Comparison of ENCODE assay signal across 32 cellular contexts in genomic region chr17:42047343-42047742, GRCh38. TPM values are rescaled to one million over a fixed set of nuclear protein-coding genes. Genes with fewer than 3 reads are reported as not detected.
"Had no signal": no experiment of that assay in that cellular context is flagged by ENCODE, and none has a peak within 500 bp of the region (broad histone marks: within the 10 kb centered on the region; RNA-seq: fewer than 3 reads in every experiment).

No MANE protein-coding gene starts in this region.

- H3K9me3 Mint-ChIP-seq: naive thymus-derived CD4-positive, alpha-beta T cell; natural killer cell; nephron; neural progenitor cell; stimulated activated memory B cell treated with anti-CD40 and anti-IgM and Interleukin-4, amounts not matched to agents 10 μg/mL and 1 μg/mL and 100 μg/mL, for 72 hours; stimulated activated naive CD8-positive, alpha-beta T cell treated with anti-CD3 and anti-CD28 coated beads, Interleukin-15, amount 100 ng/mL, for 72 hours; type B pancreatic cell had no signal

- H3K27ac ChIP-seq: neural progenitor cell, ovary, parathyroid adenoma, psoas muscle, skin epidermis, spleen, suprapubic skin, testis, tibial artery, transverse colon, upper lobe of right lung, uterus had no signal

- H3K36me3 Mint-ChIP-seq: naive thymus-derived CD4-positive, alpha-beta T cell; natural killer cell; neural progenitor cell; stimulated activated memory B cell treated with anti-CD40 and anti-IgM and Interleukin-4, amounts not matched to agents 10 μg/mL and 1 μg/mL and 100 μg/mL, for 72 hours; type B pancreatic cell had no signal

- H3K36me3 ChIP-seq: neural progenitor cell, ovary, spleen, suprapubic skin, transverse colon, upper lobe of right lung, uterus had no signal

- H3K4me3 Mint-ChIP-seq: naive thymus-derived CD4-positive, alpha-beta T cell; natural killer cell; nephron; neural progenitor cell; stimulated activated memory B cell treated with anti-CD40 and anti-IgM and Interleukin-4, amounts not matched to agents 10 μg/mL and 1 μg/mL and 100 μg/mL, for 72 hours; stimulated activated naive CD8-positive, alpha-beta T cell treated with anti-CD3 and anti-CD28 coated beads, Interleukin-15, amount 100 ng/mL, for 72 hours; type B pancreatic cell had no signal

- H3K4me1 Mint-ChIP-seq: nephron had no signal

- H3K4me1 ChIP-seq: uterus had no signal

- H3K9me3 ChIP-seq: ovary, psoas muscle, spleen, suprapubic skin, testis, tibial artery, transverse colon, upper lobe of right lung, uterus had no signal

- DNase-seq: naive thymus-derived CD4-positive, alpha-beta T cell; natural killer cell; occipital lobe; ovary; posterior cingulate gyrus; psoas muscle; right cardiac atrium; spleen; stimulated activated CD4-positive, alpha-beta T cell treated with anti-CD3 and anti-CD28 coated beads, Interleukin-12 subunit alpha, Interleukin-12 subunit beta, amount 100 ng/mL, for 4 hours; stimulated activated CD4-positive, alpha-beta T cell treated with anti-CD3 and anti-CD28 coated beads, Interleukin-1b, Interleukin-23, amount 100 ng/mL, for 48 hours; stimulated activated CD4-positive, alpha-beta T cell treated with anti-CD3 and anti-CD28 coated beads, Interleukin-4, amount 100 ng/mL, for 1 hour; stimulated activated CD4-positive, alpha-beta T cell treated with anti-CD3 and anti-CD28 coated beads, Interleukin-4, amount 100 ng/mL, for 4 hours; stimulated activated CD8-positive, alpha-beta memory T cell treated with anti-CD3 and anti-CD28 coated beads, Interleukin-4, amount 100 ng/mL, for 48 hours; stimulated activated naive CD4-positive, alpha-beta T cell; stimulated activated naive CD8-positive, alpha-beta T cell treated with anti-CD3 and anti-CD28 coated beads, Interleukin-15, amount 100 ng/mL, for 72 hours; stimulated activated naive CD8-positive, alpha-beta T cell treated with anti-CD3 and anti-CD28 coated beads, Interleukin-15, Interleukin-2, amounts not matched to agents 100 U/mL and 50 U/mL, for 24 hours; substantia nigra; testis; tibial artery; transverse colon; upper lobe of right lung; uterus had no signal

- H3K4me3 ChIP-seq: neural progenitor cell, ovary, psoas muscle, skin epidermis, smooth muscle cell, spleen, suprapubic skin, testis, tibial artery, transverse colon, upper lobe of right lung, uterus had no signal

- H3K27ac Mint-ChIP-seq: natural killer cell; nephron; neural progenitor cell; progenitor cell of endocrine pancreas; stimulated activated memory B cell treated with anti-CD40 and anti-IgM and Interleukin-4, amounts not matched to agents 10 μg/mL and 1 μg/mL and 100 μg/mL, for 72 hours; stimulated activated naive CD8-positive, alpha-beta T cell treated with anti-CD3 and anti-CD28 coated beads, Interleukin-15, amount 100 ng/mL, for 72 hours; type B pancreatic cell had no signal

RNA-seq across cellular contexts. Expression of gene ZNF385C, which starts 50.9 kb away (rescaled TPM):
- total RNA-seq: osteoblast had no signal
